ENCODE assay signal across 9 cellular contexts in genomic region chr1:232630047-232630893, GRCh38.
DNase-seq lines count a peak whose midpoint lies in the region; ATAC-seq, FAIRE-seq and TF ChIP-seq lines count a peak whose summit lies in the region.
"Had no signal": no experiment of that assay in that cellular context is flagged by ENCODE, and none has a peak within 500 bp of the region (broad histone marks: within the 10 kb centered on the region; RNA-seq: fewer than 3 reads in every experiment).

TSS of gene SIPA1L2 (minus strand) at chr1:232630133. CDS start at chr1:232515339, 114,794 bp downstream.

- H3K9me3 ChIP-seq in NT2/D1 (ENCODE audit: insufficient read depth, low read length): no peaks in the 10 kb centered on the region
- H3K9me3 ChIP-seq in mucosa of stomach (ENCODE audit: control insufficient read depth, low read length): no peaks in the 10 kb centered on the region

- TF ChIP-seq POLR2A in erythroblast (IDR thresholded peaks at IDR 0.05; ENCODE audit: low read length): no peak

- H3K4me3 ChIP-seq in NT2/D1 (ENCODE audit: insufficient read length, low read depth) (peak within 1 kb of the TSS; percentile 76), mucosa of stomach (ENCODE audit: low read length) (peak within 1 kb of the TSS; percentile 58)

- H3K27me3 ChIP-seq in NT2/D1 (ENCODE audit: insufficient read depth, insufficient read length) (no peaks in the 10 kb centered on the region), mucosa of stomach (ENCODE audit: control insufficient read depth, insufficient read depth, low read length) (peaks cover 7% of the 10 kb centered on the region)

- peak; percentile 80 for FAIRE-seq in HTR-8/SVneo (lab: Jason Lieb, UNC)
- FAIRE-seq: islet of Langerhans had no signal

- peak; percentile 99 for ATAC-seq in GM21390 (IDR thresholded peaks at IDR 0.05; ENCODE audit: unreplicated experiment)

- H3K4me1 ChIP-seq in NT2/D1 (ENCODE audit: insufficient read depth, insufficient read length) (no peaks in the 10 kb centered on the region), mucosa of stomach (ENCODE audit: control insufficient read depth, insufficient read depth, low read length) (peaks cover 14% of the 10 kb centered on the region)

- no peaks in the 10 kb centered on the region for H3K36me3 ChIP-seq in NT2/D1 (ENCODE audit: insufficient read depth, insufficient read length, low read length)
- no peaks in the 10 kb centered on the region for H3K36me3 ChIP-seq in mucosa of stomach (ENCODE audit: control insufficient read depth, insufficient read depth, low read length)

- H3K9ac ChIP-seq in NT2/D1 (ENCODE audit: insufficient read length, low read depth) (peak within 1 kb of the TSS; percentile 85), mucosa of stomach (ENCODE audit: low read length) (peak within 1 kb of the TSS; percentile 72)

- DNase-seq in COLO829 (ENCODE audit: low spot score) (peak; percentile 98), HTR-8/SVneo (ENCODE audit: insufficient read length, low spot score) (peak; percentile 99), NT2/D1 (ENCODE audit: low read depth, low spot score) (peak; percentile 93), activated T-cell treated with anti-CD3 and anti-CD28 coated beads for 4 hours (peak; percentile 83), erythroblast (lab: John Stamatoyannopoulos, UW) (peak; percentile 84 to 92)
- peak; percentile 57 to 65 for DNase-seq in stimulated activated CD8-positive, alpha-beta memory T cell treated with anti-CD3 and anti-CD28 coated beads, Interleukin-4, amount 100 ng/mL, for 4 hours (ENCODE audit: low read depth in 2 of 2, low spot score in 1 of 2)

Comparison
In these comparisons a context has a peak if more than half of its experiments do, and no peak if none do; other contexts are left out.
1. Peak in every context shown above with its lines: DNase-seq, ATAC-seq and H3K4me3 ChIP-seq.